21 cellular contexts compared by ENCODE assay signal in the genomic region with DNA sequence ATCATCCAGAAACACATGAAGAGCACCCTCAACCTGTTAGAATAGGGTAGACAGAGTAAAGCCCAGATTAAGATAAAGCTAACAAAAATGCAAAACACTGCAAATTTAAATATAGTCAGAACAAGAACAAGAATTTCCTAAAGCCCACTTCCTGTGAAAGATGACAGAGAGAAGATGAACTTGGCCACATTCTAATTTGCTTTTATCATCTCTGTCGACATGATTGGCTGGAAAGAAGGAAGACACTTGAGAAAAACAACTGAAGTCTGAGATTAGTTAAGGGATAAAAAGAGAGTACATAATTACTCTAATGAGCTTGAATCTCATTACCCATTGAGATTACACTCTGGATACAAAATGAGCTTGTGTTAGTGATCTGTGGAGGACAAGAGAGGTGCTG.
"Had no signal": no experiment of that assay in that cellular context is flagged by ENCODE, and none has a peak within 500 bp of the region (broad histone marks: within the 10 kb centered on the region; RNA-seq: fewer than 3 reads in every experiment).

No MANE protein-coding gene starts in this region.

- H3K9me3 Mint-ChIP-seq: neural progenitor cell had no signal

- H3K27ac Mint-ChIP-seq: immature natural killer cell, neural progenitor cell had no signal

- H3K4me3 Mint-ChIP-seq: immature natural killer cell, neural progenitor cell had no signal

- H3K36me3 Mint-ChIP-seq: immature natural killer cell, neural progenitor cell had no signal

- DNase-seq: activated CD4-positive, CD25-positive, alpha-beta regulatory T cell; activated effector memory CD4-positive, alpha-beta T cell treated with Interleukin-2 at 50 U/mL for 16 hours; activated naive CD4-positive, alpha-beta T cell treated with anti-CD3 and anti-CD28 coated beads, Interleukin-2, amount 50 U/mL, for 16 hours; amygdala; dermis blood vessel endothelial cell; effector memory CD4-positive, alpha-beta T cell; esophagus squamous epithelium; immature natural killer cell; kidney glomerular epithelial cell; left ventricle myocardium inferior; mammary epithelial cell; stimulated activated CD4-positive, alpha-beta T cell treated with anti-CD3 and anti-CD28 coated beads, Interleukin-12 subunit alpha, Interleukin-12 subunit beta, amount 100 ng/mL, for 4 hours; stimulated activated CD4-positive, alpha-beta T cell treated with anti-CD3 and anti-CD28 coated beads, Interleukin-2, amount 100 ng/mL, for 24 hours; stimulated activated naive CD8-positive, alpha-beta T cell treated with anti-CD3 and anti-CD28 coated beads, Interleukin-15, Interleukin-2, amounts not matched to agents 100 U/mL and 50 U/mL, for 24 hours; substantia nigra; T1000; tibial artery had no signal

- ATAC-seq: stimulated activated naive CD8-positive, alpha-beta T cell treated with anti-CD3 and anti-CD28 coated beads, Interleukin-15, Interleukin-2, amounts not matched to agents 100 U/mL and 50 U/mL, for 24 hours had no signal

- H3K4me3 ChIP-seq: cardiac muscle cell, esophagus squamous epithelium, left ventricle myocardium inferior, neural progenitor cell, prostate gland, right atrium auricular region, tibial artery had no signal

- H3K4me1 Mint-ChIP-seq: immature natural killer cell, neural progenitor cell had no signal
